ENCODE assay signal across 14 cellular contexts in genomic region chr6:42202131-42202915, GRCh38. TPM values are rescaled to one million over a fixed set of nuclear protein-coding genes. Genes with fewer than 3 reads are reported as not detected.
"Had no signal": no experiment of that assay in that cellular context is flagged by ENCODE, and none has a peak within 500 bp of the region (broad histone marks: within the 10 kb centered on the region; RNA-seq: fewer than 3 reads in every experiment).

No MANE protein-coding gene starts in this region.

RNA-seq across cellular contexts. Expression of gene GUCA1B, which starts 7.6 kb away (rescaled TPM):
- total RNA-seq: body of pancreas had no signal

RNA-seq across cellular contexts. Expression of gene GUCA1A, which starts 29.2 kb away (rescaled TPM):
- total RNA-seq: activated CD4-positive, alpha-beta T cell treated with anti-CD3 and anti-CD28 coated beads for 36 hours; activated CD4-positive, alpha-beta T cell treated with anti-CD3 and anti-CD28 coated beads, Interleukin-2, amount 10 ng/mL, durations not matched to agents 7 days and 5 days; activated CD8-positive, alpha-beta T cell treated with anti-CD3 and anti-CD28 coated beads, Interleukin-2, amount 10 ng/mL, durations not matched to agents 7 days and 5 days; activated naive CD4-positive, alpha-beta T cell treated with anti-CD3 and anti-CD28 coated beads for 36 hours; activated T-cell treated with anti-CD3 and anti-CD28 coated beads, Interleukin-2, amount 50 U/mL, for 4 hours; activated T-helper 1 cell treated with anti-CD3 and anti-CD28 coated beads, Interleukin-12 subunit alpha, Interleukin-12 subunit beta, Interleukin-2, Interleukin-4 antibody, amounts not matched to agents 30 ng/mL and 10 ng/mL and 1 ng/mL, durations not matched to agents 14 hours and 24 hours and 36 hours; adrenal gland; body of pancreas; breast epithelium; cardiac septum; LHCN-M2; Peyer's patch; Right ventricle myocardium inferior; SK-MEL-5 had no signal
- polyA plus RNA-seq: adrenal gland had no signal

RNA-seq across cellular contexts. Expression of gene C6orf132, which starts 59.9 kb away (rescaled TPM):
- total RNA-seq: SK-MEL-5 had no signal
